21 cellular contexts compared by ENCODE assay signal in the genomic region with DNA sequence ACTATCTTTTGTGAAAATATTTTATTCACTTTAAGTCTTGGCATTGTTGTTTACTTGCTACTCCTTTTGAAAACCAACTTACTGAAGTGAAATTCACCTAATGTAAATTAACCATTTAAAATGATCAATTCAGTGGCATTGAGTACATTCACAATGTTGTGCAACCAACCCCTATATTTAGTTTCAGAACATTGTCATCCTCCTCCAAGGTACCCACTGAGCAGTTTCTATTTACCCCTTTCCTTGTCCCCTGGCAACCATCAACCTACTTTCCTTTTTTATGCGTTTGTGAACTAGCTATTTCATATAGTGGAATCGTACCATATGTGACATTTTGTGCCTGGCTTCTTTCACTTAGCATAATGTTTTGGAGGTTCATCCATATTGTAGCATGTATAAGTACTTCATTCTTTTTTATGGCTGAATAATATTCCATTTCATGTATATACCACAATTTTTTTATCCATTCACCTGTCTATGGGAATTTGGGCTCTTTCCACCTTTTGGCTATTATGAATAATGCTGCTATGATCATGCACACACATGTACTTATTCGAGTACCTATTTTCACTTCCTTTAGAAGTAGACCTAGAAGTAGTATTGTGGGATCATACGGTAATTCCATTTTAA.
DNase-seq lines count a peak whose midpoint lies in the region; ATAC-seq and TF ChIP-seq lines count a peak whose summit lies in the region.
"Had no signal": no experiment of that assay in that cellular context is flagged by ENCODE, and none has a peak within 500 bp of the region (broad histone marks: within the 10 kb centered on the region; RNA-seq: fewer than 3 reads in every experiment).

No MANE protein-coding gene starts in this region.

- H3K36me3 Mint-ChIP-seq in activated CD4-positive, alpha-beta T cell treated with anti-CD3 and anti-CD28 coated beads for 36 hours (ENCODE audit: low read depth): peaks cover 2% of the 10 kb centered on the region
- H3K36me3 Mint-ChIP-seq in activated CD8-positive, alpha-beta T cell treated with anti-CD3 and anti-CD28 coated beads for 36 hours (ENCODE audit: low read depth): no peaks in the 10 kb centered on the region
- H3K36me3 Mint-ChIP-seq: memory B cell had no signal

- peak overlapping the region; percentile 71 for H3K9ac ChIP-seq in HUES6 (ENCODE audit: low read length)
- H3K9ac ChIP-seq in iPS-20b (ENCODE audit: low read depth, low read length): peak overlapping the region; percentile 64; the same call in 1 of the 2 replicates

- H3K27me3 Mint-ChIP-seq in activated CD4-positive, alpha-beta T cell treated with anti-CD3 and anti-CD28 coated beads for 36 hours: peaks cover 26% of the 10 kb centered on the region
- H3K27me3 Mint-ChIP-seq in activated CD8-positive, alpha-beta T cell treated with anti-CD3 and anti-CD28 coated beads for 36 hours: peaks cover 22% of the 10 kb centered on the region

- POLR2A ChIA-PET in activated CD4-positive, alpha-beta T cell treated with anti-CD3 and anti-CD28 coated beads for 36 hours (lab: Charles Lee): no interaction called here
- POLR2A ChIA-PET in activated CD8-positive, alpha-beta T cell treated with anti-CD3 and anti-CD28 coated beads for 36 hours (lab: Charles Lee): no interaction called here

- CTCF ChIA-PET in activated CD4-positive, alpha-beta T cell treated with anti-CD3 and anti-CD28 coated beads for 36 hours (lab: Charles Lee): interaction anchor here (0.7 kb wide), 1 partner anchor 245 kb away, joined by 3 read pairs; no protein-coding TSS in a partner anchor
- CTCF ChIA-PET in activated CD8-positive, alpha-beta T cell treated with anti-CD3 and anti-CD28 coated beads for 36 hours (lab: Charles Lee): no interaction called here

- H3K9me3 ChIP-seq in HUES6 (ENCODE audit: control insufficient read depth, insufficient read depth, low read depth, low read length) (peaks cover 8% of the 10 kb centered on the region; the same call in 1 of the 2 replicates), SJCRH30 (replicated peaks) (no peaks in the 10 kb centered on the region), iPS-20b (ENCODE audit: insufficient read depth, low read depth, low read length) (no peaks in the 10 kb centered on the region)
- H3K9me3 ChIP-seq: breast epithelium, Peyer's patch, right atrium auricular region, spleen, stomach, tibial nerve had no signal

- H3K36me3 ChIP-seq in HUES6 (ENCODE audit: control insufficient read depth, insufficient read depth, low read length) (peaks cover 3% of the 10 kb centered on the region; the same call in 1 of the 2 replicates), SJCRH30 (no peaks in the 10 kb centered on the region), iPS-20b (ENCODE audit: insufficient read depth, low read depth, low read length) (no peaks in the 10 kb centered on the region)
- H3K36me3 ChIP-seq: breast epithelium, Peyer's patch, right atrium auricular region, spleen, stomach, tibial nerve had no signal

- no peak overlapping the region for H3K27ac Mint-ChIP-seq in activated CD4-positive, alpha-beta T cell treated with anti-CD3 and anti-CD28 coated beads for 36 hours
- no peak overlapping the region for H3K27ac Mint-ChIP-seq in activated CD8-positive, alpha-beta T cell treated with anti-CD3 and anti-CD28 coated beads for 36 hours
- H3K27ac Mint-ChIP-seq: memory B cell, T-helper 17 cell had no signal

- peak; percentile 45 for ATAC-seq in activated CD4-positive, alpha-beta T cell treated with anti-CD3 and anti-CD28 coated beads for 36 hours
- ATAC-seq in activated CD8-positive, alpha-beta T cell treated with anti-CD3 and anti-CD28 coated beads for 36 hours: no peak
- ATAC-seq in GM21528 (IDR thresholded peaks at IDR 0.05; ENCODE audit: low FRiP score, unreplicated experiment): no peak
- no peak for ATAC-seq in GM21786 (IDR thresholded peaks at IDR 0.05; ENCODE audit: unreplicated experiment)

- intact Hi-C loops in activated CD4-positive, alpha-beta T cell treated with anti-CD3 and anti-CD28 coated beads for 36 hours (cut with DNase I, micrococcal nuclease): no loop called here
- intact Hi-C loops in activated CD8-positive, alpha-beta T cell treated with anti-CD3 and anti-CD28 coated beads for 36 hours (cut with micrococcal nuclease): no loop called here

- H3K9me3 Mint-ChIP-seq in activated CD4-positive, alpha-beta T cell treated with anti-CD3 and anti-CD28 coated beads for 36 hours (ENCODE audit: low read depth): peaks cover 5% of the 10 kb centered on the region
- peaks cover 7% of the 10 kb centered on the region for H3K9me3 Mint-ChIP-seq in activated CD8-positive, alpha-beta T cell treated with anti-CD3 and anti-CD28 coated beads for 36 hours

- TF ChIP-seq CTCF in activated CD8-positive, alpha-beta T cell treated with anti-CD3 and anti-CD28 coated beads for 36 hours (IDR thresholded peaks at IDR 0.05): no peak

- peaks cover 20% of the 10 kb centered on the region for H3K4me1 Mint-ChIP-seq in activated CD4-positive, alpha-beta T cell treated with anti-CD3 and anti-CD28 coated beads for 36 hours
- peaks cover 4% of the 10 kb centered on the region for H3K4me1 Mint-ChIP-seq in activated CD8-positive, alpha-beta T cell treated with anti-CD3 and anti-CD28 coated beads for 36 hours (ENCODE audit: low read depth)
- H3K4me1 Mint-ChIP-seq: memory B cell had no signal

- H3K27ac ChIP-seq in HUES6 (ENCODE audit: low read depth, low read length): peak overlapping the region; percentile 93
- peak overlapping the region; percentile 28 for H3K27ac ChIP-seq in SJCRH30
- peak overlapping the region; percentile 74 for H3K27ac ChIP-seq in iPS-20b (ENCODE audit: low read length)
- H3K27ac ChIP-seq: breast epithelium, Peyer's patch, right atrium auricular region, spleen, stomach, tibial nerve had no signal

- no peak overlapping the region for H3K4me3 Mint-ChIP-seq in activated CD4-positive, alpha-beta T cell treated with anti-CD3 and anti-CD28 coated beads for 36 hours
- no peak overlapping the region for H3K4me3 Mint-ChIP-seq in activated CD8-positive, alpha-beta T cell treated with anti-CD3 and anti-CD28 coated beads for 36 hours
- H3K4me3 Mint-ChIP-seq: memory B cell had no signal

- no peaks in the 10 kb centered on the region for H3K27me3 ChIP-seq in HUES6 (ENCODE audit: control insufficient read depth, insufficient read depth, low read length)
- H3K27me3 ChIP-seq in SJCRH30: no peaks in the 10 kb centered on the region
- no peaks in the 10 kb centered on the region for H3K27me3 ChIP-seq in iPS-20b (ENCODE audit: insufficient read depth, low read length)
- H3K27me3 ChIP-seq: BE2C, breast epithelium, Peyer's patch, right atrium auricular region, spleen, stomach, tibial nerve had no signal

- H3K4me3 ChIP-seq in HUES6 (ENCODE audit: low read depth, low read length): 0 out of 2 replicates have a peak overlapping the region, but pooled peaks have one; percentile 17
- H3K4me3 ChIP-seq in SJCRH30: no peak overlapping the region
- H3K4me3 ChIP-seq in iPS-20b (ENCODE audit: low read length): peak overlapping the region; percentile 47
- H3K4me3 ChIP-seq: breast epithelium, Peyer's patch, right atrium auricular region, spleen, stomach, tibial nerve had no signal

- no peak for DNase-seq in activated CD4-positive, alpha-beta T cell treated with anti-CD3 and anti-CD28 coated beads for 36 hours
- DNase-seq in activated CD4-positive, alpha-beta T cell treated with anti-CD3 and anti-CD28 coated beads for 4 hours: no peak
- no peak for DNase-seq in SJCRH30
- DNase-seq in activated CD8-positive, alpha-beta T cell treated with anti-CD3 and anti-CD28 coated beads for 36 hours: no peak
- DNase-seq: activated CD8-positive, alpha-beta memory T cell treated with anti-CD3 and anti-CD28 coated beads, Interleukin-2, amount 50 U/mL, for 4 hours; activated gamma-delta T cell; BE2C; DMS79 treated with DMSO at 0.1 percent for 48 hours; NCI-H1105; Peyer's patch; spleen; stomach; T-helper 17 cell had no signal

- H3K4me1 ChIP-seq in HUES6 (ENCODE audit: control insufficient read depth, insufficient read depth, low read length) (peaks cover 67% of the 10 kb centered on the region), SJCRH30 (peaks cover 18% of the 10 kb centered on the region), iPS-20b (ENCODE audit: insufficient read depth, low read length) (peaks cover 57% of the 10 kb centered on the region)
- H3K4me1 ChIP-seq: breast epithelium, Peyer's patch had no signal

Comparison
In these comparisons a context has a peak if more than half of its experiments do, and no peak if none do; other contexts are left out.
1. H3K27ac ChIP-seq: peak in every context shown above with its lines; median percentile 93 in HUES6; 74 in iPS-20b; 28 in SJCRH30.